In the genomic region with DNA sequence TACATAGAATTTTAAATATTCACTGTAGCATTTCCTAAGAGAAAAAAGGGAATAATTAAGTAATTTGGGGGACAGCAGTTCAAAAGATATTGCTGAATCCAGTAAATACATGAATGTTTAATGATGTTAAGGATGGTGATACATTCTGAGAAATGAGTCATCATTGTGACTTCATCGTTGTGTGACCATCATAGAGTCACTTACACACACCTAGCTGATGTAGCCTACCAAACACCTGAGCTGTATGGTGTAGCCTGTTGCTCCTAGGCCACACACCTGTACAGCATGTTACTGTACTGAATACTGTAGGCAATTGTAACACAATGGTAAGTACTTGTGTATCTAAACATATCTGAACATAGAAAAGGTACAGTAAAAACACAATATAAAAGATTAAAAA, we compare ENCODE assay signal across 24 cellular contexts.
"Had no signal": no experiment of that assay in that cellular context is flagged by ENCODE, and none has a peak within 500 bp of the region (broad histone marks: within the 10 kb centered on the region; RNA-seq: fewer than 3 reads in every experiment).

No MANE protein-coding gene starts in this region.

- ATAC-seq: body of pancreas, gastrocnemius medialis, left cardiac atrium, T-cell had no signal

- H3K4me1 ChIP-seq: body of pancreas, gastrocnemius medialis, suprapubic skin had no signal

- H3K36me3 Mint-ChIP-seq: memory B cell; natural killer cell treated with Interleukin-12 subunit alpha and Interleukin-12 subunit beta and Interleukin-15 and Interleukin-18, amount 100 ng/mL, for 72 hours; T-cell had no signal

- H3K27ac Mint-ChIP-seq: activated T-helper 2 cell treated with anti-CD3 and anti-CD28 coated beads, Interferon-gamma antibody, Interleukin-2, Interleukin-4, amounts not matched to agents 10 μg/mL and 5 μg/mL and 100 μg/mL, durations not matched to agents 14 hours and 24 hours and 36 hours; dendritic cell treated with granulocyte-macrophage colony-stimulating factor and Interleukin-4, amounts not matched to agents 40 ng/mL and 50 ng/mL, for 4 days; memory B cell; natural killer cell treated with Interleukin-12 subunit alpha and Interleukin-12 subunit beta and Interleukin-15 and Interleukin-18, amount 100 ng/mL, for 72 hours; progenitor cell of endocrine pancreas; T-cell had no signal

- H3K27me3 Mint-ChIP-seq: dendritic cell treated with granulocyte-macrophage colony-stimulating factor and Interleukin-4, amounts not matched to agents 40 ng/mL and 50 ng/mL, for 4 days; progenitor cell of endocrine pancreas had no signal

- H3K9me3 Mint-ChIP-seq: activated T-helper 2 cell treated with anti-CD3 and anti-CD28 coated beads, Interferon-gamma antibody, Interleukin-2, Interleukin-4, amounts not matched to agents 10 μg/mL and 5 μg/mL and 100 μg/mL, durations not matched to agents 14 hours and 24 hours and 36 hours; dendritic cell treated with granulocyte-macrophage colony-stimulating factor and Interleukin-4, amounts not matched to agents 40 ng/mL and 50 ng/mL, for 4 days; memory B cell; natural killer cell treated with Interleukin-12 subunit alpha and Interleukin-12 subunit beta and Interleukin-15 and Interleukin-18, amount 100 ng/mL, for 72 hours; T-cell had no signal

- FAIRE-seq: endometrium, TTC549, urothelium cell line had no signal

- H3K27me3 ChIP-seq: body of pancreas, gastrocnemius medialis, stomach, suprapubic skin, tibial nerve had no signal

- DNase-seq: activated CD4-positive, alpha-beta T cell treated with anti-CD3 and anti-CD28 coated beads, Interleukin-2, amount 50 U/mL, for 48 hours; activated naive CD4-positive, alpha-beta T cell treated with Interleukin-2 at 50 U/mL for 16 hours; anterior cingulate cortex; body of pancreas; caudate nucleus; effector CD4-positive, alpha-beta T cell; gastrocnemius medialis; hypothalamus; left cardiac atrium; stimulated activated CD4-positive, alpha-beta T cell treated with anti-CD3 and anti-CD28 coated beads, Interleukin-12 subunit alpha, Interleukin-12 subunit beta, amount 100 ng/mL, for 4 hours; stimulated activated CD4-positive, alpha-beta T cell treated with anti-CD3 and anti-CD28 coated beads, Interleukin-4, amount 100 ng/mL, for 4 hours; stomach; T-cell; WERI-Rb-1 had no signal

- H3K4me1 Mint-ChIP-seq: memory B cell had no signal

- H3K27ac ChIP-seq: body of pancreas, gastrocnemius medialis, stomach, suprapubic skin, tibial nerve, WERI-Rb-1 had no signal

- H3K4me3 Mint-ChIP-seq: dendritic cell treated with granulocyte-macrophage colony-stimulating factor and Interleukin-4, amounts not matched to agents 40 ng/mL and 50 ng/mL, for 4 days; memory B cell; natural killer cell treated with Interleukin-12 subunit alpha and Interleukin-12 subunit beta and Interleukin-15 and Interleukin-18, amount 100 ng/mL, for 72 hours; T-cell had no signal
